15 cellular contexts compared by ENCODE assay signal in the genomic region with DNA sequence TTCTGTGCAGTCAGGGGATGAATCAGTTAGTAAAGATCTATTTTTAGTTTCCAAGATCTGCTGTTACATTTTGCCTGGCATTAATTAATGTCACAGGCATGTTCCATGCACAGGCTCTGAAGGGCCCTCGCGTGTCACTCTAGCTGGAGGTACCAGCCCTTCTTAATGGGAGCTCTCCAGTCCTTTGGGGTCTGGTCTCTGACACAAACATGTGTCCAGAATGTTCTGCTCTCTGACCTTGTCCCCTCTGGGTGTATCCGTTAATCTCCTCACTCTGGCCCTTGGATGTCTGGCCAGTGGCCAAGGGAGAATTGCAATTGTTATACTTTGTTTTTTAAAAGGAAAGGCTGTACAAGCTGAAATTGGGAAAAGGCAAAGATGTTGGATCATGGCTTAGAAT. TPM values are rescaled to one million over a fixed set of nuclear protein-coding genes. Genes with fewer than 3 reads are reported as not detected.
DNase-seq lines count a peak whose midpoint lies in the region; ATAC-seq lines count a peak whose summit lies in the region.
"Had no signal": no experiment of that assay in that cellular context is flagged by ENCODE, and none has a peak within 500 bp of the region (broad histone marks: within the 10 kb centered on the region; RNA-seq: fewer than 3 reads in every experiment).

No MANE protein-coding gene starts in this region.

- no peaks in the 10 kb centered on the region for H4K20me1 ChIP-seq in Karpas-422 (ENCODE audit: insufficient read depth, low read depth, low read length)

- 57 to 70% methylated on average over 3 of the region's 3 CpGs for WGBS in esophagus, 2 donors

- peak overlapping the region; percentile 19 to 65 for H3K27ac ChIP-seq in esophagus (ENCODE audit: low read depth in 2 of 2, low read length in 1 of 2)
- peak overlapping the region; percentile 92 for H3K27ac ChIP-seq in naive thymus-derived CD4-positive, alpha-beta T cell (ENCODE audit: low read depth, low read length)
- H3K27ac ChIP-seq in Karpas-422 (ENCODE audit: low read length), result no peak overlapping the region
- H3K27ac ChIP-seq: SJCRH30 had no signal

- no peak for ATAC-seq in naive thymus-derived CD4-positive, alpha-beta T cell
- ATAC-seq in HG02938 (IDR thresholded peaks at IDR 0.05; ENCODE audit: unreplicated experiment) (no peak), GM21367 (IDR thresholded peaks at IDR 0.05; ENCODE audit: unreplicated experiment) (no peak)

- H3K4me1 Mint-ChIP-seq in activated naive CD4-positive, alpha-beta T cell treated with anti-CD3 and anti-CD28 coated beads, Interleukin-2, amount 50 U/mL, for 24 hours, result peaks cover 86% of the 10 kb centered on the region
- peaks cover 37 to 89% (median 84%) of the 10 kb centered on the region in 7 donors for H3K4me1 Mint-ChIP-seq in naive thymus-derived CD4-positive, alpha-beta T cell

- no peak overlapping the region for H3K9ac ChIP-seq in Karpas-422 (ENCODE audit: low read length)

- no peaks in the 10 kb centered on the region for H3K36me3 Mint-ChIP-seq in activated naive CD4-positive, alpha-beta T cell treated with anti-CD3 and anti-CD28 coated beads, Interleukin-2, amount 50 U/mL, for 24 hours
- H3K36me3 Mint-ChIP-seq in naive thymus-derived CD4-positive, alpha-beta T cell, result peaks cover 0 to 17% (median 9%) of the 10 kb centered on the region in 5 donors

- H3K79me2 ChIP-seq in Karpas-422 (ENCODE audit: low read length), result no peaks in the 10 kb centered on the region

- peak overlapping the region; percentile 99 for H3K27ac Mint-ChIP-seq in activated naive CD4-positive, alpha-beta T cell treated with anti-CD3 and anti-CD28 coated beads, Interleukin-2, amount 50 U/mL, for 24 hours
- peak overlapping the region; percentile 86 to 100 (median 98) for H3K27ac Mint-ChIP-seq in naive thymus-derived CD4-positive, alpha-beta T cell
- H3K27ac Mint-ChIP-seq: HFFc6 had no signal

- H3K4me1 ChIP-seq in esophagus (ENCODE audit: control insufficient read depth in 2 of 2, insufficient read depth in 2 of 2, low read length in 1 of 2) (peaks cover 6 to 10% of the 10 kb centered on the region in 2 donors), Karpas-422 (ENCODE audit: low read length) (no peaks in the 10 kb centered on the region)
- peaks cover 64 to 68% of the 10 kb centered on the region in 2 donors for H3K4me1 ChIP-seq in naive thymus-derived CD4-positive, alpha-beta T cell (ENCODE audit: control insufficient read depth in 2 of 2, insufficient read depth in 2 of 2, low read length in 2 of 2)

- no peak for DNase-seq in activated naive CD4-positive, alpha-beta T cell treated with anti-CD3 and anti-CD28 coated beads, Interleukin-2, amount 50 U/mL, for 16 hours
- DNase-seq in naive thymus-derived CD4-positive, alpha-beta T cell, result no peak
- DNase-seq in Karpas-422 (no peak), AG08395 (ENCODE audit: low spot score) (no peak)
- DNase-seq: HFFc6, IMR-90, NCI-H1417 treated with DMSO at 0.1 percent for 48 hours, NCI-H774, posterior cingulate gyrus, SJCRH30, thyroid gland had no signal

- CTCF ChIA-PET in naive thymus-derived CD4-positive, alpha-beta T cell (lab: Charles Lee), result interaction anchor here (0.9 to 2.5 kb wide), 8 partner anchors 12 to 75 kb away, joined by 3 to 26 read pairs (median 4); a partner anchor contains a TSS

- H3K9me2 ChIP-seq in Karpas-422 (replicated peaks; ENCODE audit: insufficient read depth, low read length), result no peaks in the 10 kb centered on the region

- H3K4me3 ChIP-seq in esophagus (ENCODE audit: low read depth in 1 of 2, low read length in 2 of 2) (no peak overlapping the region), Karpas-422 (ENCODE audit: low read length) (no peak overlapping the region)
- H3K4me3 ChIP-seq in naive thymus-derived CD4-positive, alpha-beta T cell (ENCODE audit: low read length), result peak overlapping the region; percentile 60
- H3K4me3 ChIP-seq: SJCRH30, thyroid gland had no signal

- H3K36me3 ChIP-seq in esophagus (ENCODE audit: control insufficient read depth in 2 of 2, insufficient read depth in 2 of 2, low read length in 1 of 2) (no peaks in the 10 kb centered on the region), Karpas-422 (ENCODE audit: insufficient read depth, low read length) (no peaks in the 10 kb centered on the region)
- no peaks in the 10 kb centered on the region for H3K36me3 ChIP-seq in naive thymus-derived CD4-positive, alpha-beta T cell (ENCODE audit: control insufficient read depth in 2 of 3, insufficient read depth in 3 of 3, low read length in 3 of 3)
- H3K36me3 ChIP-seq: SJCRH30, thyroid gland had no signal

- no peaks in the 10 kb centered on the region for H3K27me3 ChIP-seq in esophagus (ENCODE audit: control insufficient read depth in 1 of 2, insufficient read depth in 2 of 2, low read length in 2 of 2)
- no peaks in the 10 kb centered on the region for H3K27me3 ChIP-seq in naive thymus-derived CD4-positive, alpha-beta T cell (ENCODE audit: control insufficient read depth in 2 of 2, insufficient read depth in 2 of 2, low read length in 2 of 2)
- H3K27me3 ChIP-seq in Karpas-422 (ENCODE audit: low read length), result no peaks in the 10 kb centered on the region
- H3K27me3 ChIP-seq: SJCRH30, thyroid gland had no signal

- H3K4me3 Mint-ChIP-seq in activated naive CD4-positive, alpha-beta T cell treated with anti-CD3 and anti-CD28 coated beads, Interleukin-2, amount 50 U/mL, for 24 hours, result peak overlapping the region; percentile 92
- peak overlapping the region; percentile 77 to 97 (median 91) for H3K4me3 Mint-ChIP-seq in naive thymus-derived CD4-positive, alpha-beta T cell
- H3K4me3 Mint-ChIP-seq: HFFc6 had no signal

- no peaks in the 10 kb centered on the region for H3K9me3 Mint-ChIP-seq in activated naive CD4-positive, alpha-beta T cell treated with anti-CD3 and anti-CD28 coated beads, Interleukin-2, amount 50 U/mL, for 24 hours
- peaks cover 0 to 15% (median 0%) of the 10 kb centered on the region in 11 donors for H3K9me3 Mint-ChIP-seq in naive thymus-derived CD4-positive, alpha-beta T cell

- H2AFZ ChIP-seq in Karpas-422 (ENCODE audit: low read length), result no peak overlapping the region

- H3K4me2 ChIP-seq in Karpas-422 (ENCODE audit: low read depth, low read length, poor library complexity, severe bottlenecking), result no peak overlapping the region

- H3K9me3 ChIP-seq in esophagus (ENCODE audit: control insufficient read depth in 2 of 2, insufficient read depth in 1 of 2, low read depth in 1 of 2, low read length in 1 of 2) (no peaks in the 10 kb centered on the region), Karpas-422 (ENCODE audit: low read length) (no peaks in the 10 kb centered on the region)
- H3K9me3 ChIP-seq in naive thymus-derived CD4-positive, alpha-beta T cell (ENCODE audit: control insufficient read depth in 2 of 3, low read length in 3 of 3), result no peaks in the 10 kb centered on the region
- H3K9me3 ChIP-seq: SJCRH30, thyroid gland had no signal

- intact Hi-C loops in naive thymus-derived CD4-positive, alpha-beta T cell (cut with micrococcal nuclease), result loop anchor here in 1 of 2 donors (5.0 kb wide), 3 partner anchors 60 to 75 kb away; no protein-coding TSS in a partner anchor

- no peaks in the 10 kb centered on the region for H3K27me3 Mint-ChIP-seq in activated naive CD4-positive, alpha-beta T cell treated with anti-CD3 and anti-CD28 coated beads, Interleukin-2, amount 50 U/mL, for 24 hours
- no peaks in the 10 kb centered on the region for H3K27me3 Mint-ChIP-seq in naive thymus-derived CD4-positive, alpha-beta T cell

- POLR2A ChIA-PET in naive thymus-derived CD4-positive, alpha-beta T cell (lab: Charles Lee), result interaction anchor here (0.6 to 11.6 kb wide), 13 partner anchors 8 to 258 kb away, joined by 3 to 172 read pairs (median 7); a partner anchor contains a TSS

RNA-seq across cellular contexts. Expression of a gene that starts 16.4 kb away (rescaled TPM):
- under 1 TPM; 0.09 to 0.16 TPM for polyA plus RNA-seq in esophagus
- total RNA-seq in naive thymus-derived CD4-positive, alpha-beta T cell, result 10 to 100 TPM in 4 of 5 experiments, 1 to 10 TPM in 1; 8.5 to 37.8 (median 35.5) TPM
- 1 to 10 TPM; 5.6 to 7.8 TPM for polyA plus RNA-seq in naive thymus-derived CD4-positive, alpha-beta T cell
- 0.11 TPM in 1 of 2 replicates, not detected in the other for total RNA-seq in Karpas-422 (2014; rRNA removed; shearing (Covaris generic); ENCODE audit: low replicate concordance)
- total RNA-seq: HFFc6, IMR-90 had no signal
- polyA plus RNA-seq: IMR-90 had no signal
